ENCODE assay signal across 32 cellular contexts in the genomic region with DNA sequence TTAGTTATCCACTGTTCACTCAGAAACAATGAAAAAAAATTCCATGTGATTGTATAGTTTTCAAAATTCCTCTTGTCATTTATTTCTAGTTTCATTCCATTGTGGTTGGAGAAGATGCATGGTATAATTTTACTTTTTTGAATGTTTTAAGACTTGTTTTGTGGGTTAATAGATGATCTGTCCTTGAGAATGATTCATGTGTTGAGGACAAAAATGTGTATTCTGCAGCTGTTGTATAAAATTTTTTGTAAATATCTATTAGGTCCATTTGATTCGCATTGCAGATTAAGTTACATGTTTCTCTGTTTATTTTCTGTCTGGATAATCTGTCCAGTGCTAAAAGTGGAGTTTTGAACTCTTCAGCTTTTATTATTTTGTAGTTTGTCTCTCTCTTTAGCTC.
"Had no signal": no experiment of that assay in that cellular context is flagged by ENCODE, and none has a peak within 500 bp of the region (broad histone marks: within the 10 kb centered on the region; RNA-seq: fewer than 3 reads in every experiment).

No MANE protein-coding gene starts in this region.

- ATAC-seq: activated CD4-positive, alpha-beta T cell treated with anti-CD3 and anti-CD28 coated beads for 36 hours; activated CD8-positive, alpha-beta memory T cell treated with anti-CD3 and anti-CD28 coated beads, Interleukin-2, amount 10 ng/mL, durations not matched to agents 7 days and 5 days; activated CD8-positive, alpha-beta T cell treated with anti-CD3 and anti-CD28 coated beads, Interleukin-2, amount 10 ng/mL, durations not matched to agents 7 days and 5 days; activated naive CD8-positive, alpha-beta T cell treated with anti-CD3 and anti-CD28 coated beads, Interleukin-2, amount 50 U/mL, for 24 hours; foreskin keratinocyte; gastrocnemius medialis; heart left ventricle had no signal

- H3K4me3 ChIP-seq: adrenal gland, breast epithelium, cardiac muscle cell, coronary artery, dorsolateral prefrontal cortex, esophagus muscularis mucosa, gastrocnemius medialis, heart left ventricle had no signal

- H3K27ac ChIP-seq: adrenal gland, breast epithelium, cardiac muscle cell, coronary artery, dorsolateral prefrontal cortex, esophagus muscularis mucosa, foreskin keratinocyte, gastrocnemius medialis, heart left ventricle had no signal

- H3K9me3 ChIP-seq: adrenal gland, esophagus muscularis mucosa, gastrocnemius medialis had no signal

- H3K27me3 ChIP-seq: cardiac muscle cell, esophagus muscularis mucosa, foreskin keratinocyte had no signal

- H3K36me3 ChIP-seq: adrenal gland, breast epithelium, cardiac muscle cell, esophagus muscularis mucosa, gastrocnemius medialis, heart left ventricle had no signal

- DNase-seq: activated CD4-positive, alpha-beta memory T cell treated with anti-CD3 and anti-CD28 coated beads for 36 hours; activated CD4-positive, alpha-beta T cell treated with anti-CD3 and anti-CD28 coated beads for 36 hours; activated CD4-positive, alpha-beta T cell treated with anti-CD3 and anti-CD28 coated beads, Interleukin-2, amount 10 ng/mL, durations not matched to agents 24 days and 14 days; activated CD4-positive, CD25-positive, alpha-beta regulatory T cell; activated CD4-positive, CD25-positive, alpha-beta regulatory T cell treated with anti-CD3 and anti-CD28 coated beads, Interleukin-2, amount 50 U/mL, for 72 hours; activated CD8-positive, alpha-beta memory T cell treated with anti-CD3 and anti-CD28 coated beads, Interleukin-2, amount 10 ng/mL, durations not matched to agents 7 days and 5 days; activated CD8-positive, alpha-beta memory T cell treated with anti-CD3 and anti-CD28 coated beads, Interleukin-2, amount 50 U/mL, for 4 hours; activated CD8-positive, alpha-beta T cell treated with anti-CD3 and anti-CD28 coated beads, Interleukin-2, amount 10 ng/mL, durations not matched to agents 7 days and 5 days; activated effector memory CD4-positive, alpha-beta T cell treated with anti-CD3 and anti-CD28 coated beads, Interleukin-2, amount 50 U/mL, for 16 hours; activated naive CD4-positive, alpha-beta T cell treated with anti-CD3 and anti-CD28 coated beads for 36 hours; activated naive CD8-positive, alpha-beta T cell treated with anti-CD3 and anti-CD28 coated beads for 36 hours; activated naive CD8-positive, alpha-beta T cell treated with anti-CD3 and anti-CD28 coated beads, Interleukin-2, amount 50 U/mL, for 24 hours; activated T-cell treated with anti-CD3 and anti-CD28 coated beads, Interleukin-2, amount 50 U/mL, for 1 hour; activated T-cell treated with anti-CD3 and anti-CD28 coated beads, Interleukin-2, amount 50 U/mL, for 48 hours; adrenal gland; amygdala; aorta; central memory CD4-positive, alpha-beta T cell; cerebellar nuclear complex; dorsolateral prefrontal cortex; effector memory CD4-positive, alpha-beta T cell; endodermal cell; erythroblast; foreskin keratinocyte; gastrocnemius medialis; glutamatergic neuron; heart left ventricle; T-helper 2 cell had no signal

- H3K4me1 ChIP-seq: adrenal gland, breast epithelium, esophagus muscularis mucosa, foreskin keratinocyte, gastrocnemius medialis, heart left ventricle had no signal
